8 cellular contexts compared by ENCODE assay signal in the genomic region with DNA sequence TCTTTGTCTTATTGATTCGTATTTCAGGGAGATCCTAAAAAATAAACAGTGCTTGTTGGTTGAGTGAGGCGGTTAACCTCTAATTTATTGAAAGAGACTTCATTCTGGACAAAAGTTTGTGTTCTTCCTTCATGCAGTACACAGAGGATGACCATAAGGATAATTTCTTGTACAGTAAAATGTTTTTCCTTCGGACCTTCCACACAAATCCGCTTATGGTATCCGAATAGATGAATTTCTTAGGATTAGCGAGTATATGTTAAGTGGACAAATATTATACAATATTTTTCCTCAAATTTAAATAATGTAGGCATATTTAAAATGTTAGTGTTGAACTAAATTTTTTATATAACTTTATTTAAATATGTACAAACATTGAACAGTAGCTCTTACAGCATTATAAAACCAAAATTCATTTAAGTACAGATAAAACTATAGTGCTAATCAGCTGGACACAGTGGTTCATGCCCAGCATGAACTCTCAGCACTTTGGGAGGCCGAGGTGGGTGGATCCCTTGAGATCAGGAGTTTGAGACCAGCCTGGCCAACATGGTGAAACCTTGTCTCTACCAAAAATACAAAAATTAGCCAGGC.
DNase-seq lines count a peak whose midpoint lies in the region; TF ChIP-seq lines count a peak whose summit lies in the region.

No MANE protein-coding gene starts in this region.

- no peaks in the 10 kb centered on the region for H4K20me1 ChIP-seq in Loucy (ENCODE audit: insufficient read depth, low read length, poor library complexity, severe bottlenecking)

- H2AFZ ChIP-seq in Loucy (ENCODE audit: low read length) (no peak overlapping the region), neuron (ENCODE audit: low read depth, low read length) (peak overlapping the region; percentile 90)

- TF ChIP-seq POLR2A in erythroblast (IDR thresholded peaks at IDR 0.05; ENCODE audit: low read length) = no peak
- TF ChIP-seq POLR2A in lower leg skin (IDR thresholded peaks at IDR 0.05) = no peak

- TF ChIP-seq CTCF in AG10803 (conservative IDR thresholded peaks at IDR 0.05; ENCODE audit: low read length) (no peak), Loucy (conservative IDR thresholded peaks at IDR 0.05; ENCODE audit: low read length) (no peak), WERI-Rb-1 (IDR thresholded peaks at IDR 0.05; ENCODE audit: low read depth, low read length) (no peak), lower leg skin (IDR thresholded peaks at IDR 0.05) (no peak)

- H3K27ac ChIP-seq in WERI-Rb-1 = no peak overlapping the region

- H3K27ac Mint-ChIP-seq in dendritic cell treated with granulocyte-macrophage colony-stimulating factor and Interleukin-4, amounts not matched to agents 40 ng/mL and 50 ng/mL, for 4 days = peak overlapping the region; percentile 26

- H3K79me2 ChIP-seq in Loucy (ENCODE audit: insufficient read depth, low read length) = no peaks in the 10 kb centered on the region

- H3K9me2 ChIP-seq in Loucy (replicated peaks; ENCODE audit: low read depth, low read length) = no peaks in the 10 kb centered on the region

- H3K9me3 ChIP-seq in Loucy (ENCODE audit: insufficient read depth, low read depth, low read length) (peaks cover 5% of the 10 kb centered on the region), neuron (ENCODE audit: low read length) (no peaks in the 10 kb centered on the region), WERI-Rb-1 (ENCODE audit: severe bottlenecking) (no peaks in the 10 kb centered on the region)

- H3K36me3 Mint-ChIP-seq in dendritic cell treated with granulocyte-macrophage colony-stimulating factor and Interleukin-4, amounts not matched to agents 40 ng/mL and 50 ng/mL, for 4 days (ENCODE audit: low read depth) = peaks cover 33% of the 10 kb centered on the region

- WGBS in lower leg skin, 2 donors = 66 to 69% methylated on average over 7 of the region's 7 CpGs

- peak overlapping the region; percentile 8 for H3K4me3 Mint-ChIP-seq in dendritic cell treated with granulocyte-macrophage colony-stimulating factor and Interleukin-4, amounts not matched to agents 40 ng/mL and 50 ng/mL, for 4 days

- H3K9ac ChIP-seq in Loucy (ENCODE audit: low read depth, low read length, poor library complexity, severe bottlenecking) = peak overlapping the region; percentile 80

- peak overlapping the region; percentile 82 for H3K4me2 ChIP-seq in Loucy (ENCODE audit: low read depth, low read length, poor library complexity, severe bottlenecking)

- H3K27me3 Mint-ChIP-seq in dendritic cell treated with granulocyte-macrophage colony-stimulating factor and Interleukin-4, amounts not matched to agents 40 ng/mL and 50 ng/mL, for 4 days = peaks cover 69% of the 10 kb centered on the region

- H3K27me3 ChIP-seq in Loucy (ENCODE audit: insufficient read depth, low read length, poor library complexity, severe bottlenecking) (no peaks in the 10 kb centered on the region), neuron (ENCODE audit: insufficient read depth, low read length) (no peaks in the 10 kb centered on the region), WERI-Rb-1 (ENCODE audit: insufficient read depth, low read depth, severe bottlenecking) (no peaks in the 10 kb centered on the region)

- peak overlapping the region; percentile 30 for H3K4me3 ChIP-seq in AG10803 (ENCODE audit: low read length)
- peak overlapping the region; percentile 68 for H3K4me3 ChIP-seq in Loucy (ENCODE audit: low read length, poor library complexity, severe bottlenecking)
- peak overlapping the region; percentile 54 for H3K4me3 ChIP-seq in neuron (ENCODE audit: low read length)
- H3K4me3 ChIP-seq in WERI-Rb-1 (ENCODE audit: low read depth, low read length) = no peak overlapping the region
- H3K4me3 ChIP-seq in lower leg skin (ENCODE audit: low read depth, poor library complexity, severe bottlenecking) = no peak overlapping the region

- intact Hi-C loops in dendritic cell treated with granulocyte-macrophage colony-stimulating factor and Interleukin-4, amounts not matched to agents 40 ng/mL and 50 ng/mL, for 4 days (cut with micrococcal nuclease) = loop anchor here (10.0 kb wide), 1 partner anchor 784 kb away; no protein-coding TSS in a partner anchor
- intact Hi-C loops in lower leg skin (cut with DNase I; ENCODE audit: low total_unique reads) = no loop called here

- H3K4me1 ChIP-seq in Loucy (ENCODE audit: insufficient read depth, low read length, poor library complexity, severe bottlenecking) = peaks cover 50% of the 10 kb centered on the region
- peaks cover 12% of the 10 kb centered on the region for H3K4me1 ChIP-seq in neuron (ENCODE audit: insufficient read depth, low read length)

- H3F3A ChIP-seq in Loucy (ENCODE audit: low read depth) = peaks cover 4% of the 10 kb centered on the region; the same call in 1 of the 2 replicates

- DNase-seq in AG10803 (ENCODE audit: low read depth) = no peak
- DNase-seq in kidney glomerular epithelial cell (lab: John Stamatoyannopoulos, UW) = no peak
- DNase-seq in erythroblast (lab: John Stamatoyannopoulos, UW) = no peak
- no peak for DNase-seq in WERI-Rb-1
- no peak for DNase-seq in lower leg skin (ENCODE audit: low spot score in 2 of 2)

- H3K4me1 Mint-ChIP-seq in dendritic cell treated with granulocyte-macrophage colony-stimulating factor and Interleukin-4, amounts not matched to agents 40 ng/mL and 50 ng/mL, for 4 days (ENCODE audit: low read depth) = peaks cover 52% of the 10 kb centered on the region

- peaks cover 12% of the 10 kb centered on the region; the same call in 1 of the 2 replicates for H3K36me3 ChIP-seq in Loucy (ENCODE audit: insufficient read depth, low read length)
- no peaks in the 10 kb centered on the region for H3K36me3 ChIP-seq in neuron (ENCODE audit: insufficient read depth, low read length)
- H3K36me3 ChIP-seq in WERI-Rb-1 = peaks cover 12% of the 10 kb centered on the region

- peaks cover 11% of the 10 kb centered on the region for H3K9me3 Mint-ChIP-seq in dendritic cell treated with granulocyte-macrophage colony-stimulating factor and Interleukin-4, amounts not matched to agents 40 ng/mL and 50 ng/mL, for 4 days

Comparison
In these comparisons a context has a peak if more than half of its experiments do, and no peak if none do; other contexts are left out.
1. H3K4me3 ChIP-seq: peak in AG10803 (single experiment), Loucy (single experiment) and neuron (single experiment); none in WERI-Rb-1 (single experiment) and lower leg skin (single experiment).